ENCODE assay signal across 11 cellular contexts in genomic region chr10:90856261-90856660, GRCh38. TPM values are rescaled to one million over a fixed set of nuclear protein-coding genes. Genes with fewer than 3 reads are reported as not detected.
DNase-seq lines count a peak whose midpoint lies in the region; ATAC-seq and TF ChIP-seq lines count a peak whose summit lies in the region.
"Had no signal": no experiment of that assay in that cellular context is flagged by ENCODE, and none has a peak within 500 bp of the region (broad histone marks: within the 10 kb centered on the region; RNA-seq: fewer than 3 reads in every experiment).

No MANE protein-coding gene starts in this region.

- peaks cover 48% of the 10 kb centered on the region for H3K27me3 ChIP-seq in CD4-positive, CD25-positive, alpha-beta regulatory T cell (ENCODE audit: control insufficient read depth, insufficient read depth, low read length)
- H3K27me3 ChIP-seq in HCT116 (ENCODE audit: insufficient read depth, low read length) (no peaks in the 10 kb centered on the region), brain microvascular endothelial cell (replicated peaks) (no peaks in the 10 kb centered on the region), mesendoderm (ENCODE audit: insufficient read depth, low read length, poor library complexity) (no peaks in the 10 kb centered on the region)
- H3K27me3 ChIP-seq: ascending aorta had no signal

- no peak overlapping the region for H3K4ac ChIP-seq in mesendoderm (ENCODE audit: low read depth, low read length)

- H3K9ac ChIP-seq in HCT116 (ENCODE audit: low read length) (peak overlapping the region; percentile 70), mesendoderm (ENCODE audit: low read length) (peak overlapping the region; percentile 81)

- no peak overlapping the region for H2BK5ac ChIP-seq in mesendoderm (ENCODE audit: low read length)

- TF ChIP-seq POLR2A in HCT116 (IDR thresholded peaks at IDR 0.05; ENCODE audit: borderline replicate concordance, extremely low read depth, insufficient read depth, insufficient read length) = no peak

- intact Hi-C loops in HCT116 (cut with micrococcal nuclease) = loop anchor here (5.0 to 10.0 kb wide), 4 partner anchors 541 to 901 kb away; no protein-coding TSS in a partner anchor
- intact Hi-C loops in OCI-LY7 (cut with micrococcal nuclease; ENCODE audit: unreplicated experiment) = no loop called here

- H4K5ac ChIP-seq in mesendoderm (ENCODE audit: low read length) = no peak overlapping the region

- POLR2A ChIA-PET in HCT116 (lab: Charles Lee) (no interaction called here), OCI-LY7 (lab: Charles Lee) (interaction anchor here (0.6 to 1.0 kb wide), 3 partner anchors 15 to 98 kb away, joined by 3 to 4 read pairs (median 3); partner anchors contain the start of gene RPP30)

- no peaks in the 10 kb centered on the region for H3K36me3 Mint-ChIP-seq in CD4-positive, CD25-positive, alpha-beta regulatory T cell

- peaks cover 77% of the 10 kb centered on the region for H3K27me3 Mint-ChIP-seq in CD4-positive, CD25-positive, alpha-beta regulatory T cell

- no peak overlapping the region for H3K4me3 ChIP-seq in CD4-positive, CD25-positive, alpha-beta regulatory T cell (ENCODE audit: low read depth, low read length)
- H3K4me3 ChIP-seq in HCT116 (replicated peaks in 1 of 2; ENCODE audit: low read depth in 1 of 2, low read length in 2 of 2) (peak overlapping the region; percentile 68 to 76), brain microvascular endothelial cell (ENCODE audit: low read depth, low read length) (peak overlapping the region; percentile 70), mesendoderm (ENCODE audit: low read length) (peak overlapping the region; percentile 76), OCI-LY7 (ENCODE audit: low read depth, low read length, poor library complexity, severe bottlenecking) (no peak overlapping the region)

- no peak overlapping the region for H3K18ac ChIP-seq in mesendoderm (ENCODE audit: low read length)

- TF ChIP-seq CTCF in HCT116 (IDR thresholded peaks at IDR 0.05 in 2 of 3, conservative IDR thresholded peaks at IDR 0.05 in 1 of 3; ENCODE audit: borderline replicate concordance in 1 of 3, insufficient read depth in 1 of 3, low read depth in 2 of 3, low read length in 2 of 3) (no peak), brain microvascular endothelial cell (IDR thresholded peaks at IDR 0.05; ENCODE audit: low read depth, low read length, missing control alignments) (no peak), OCI-LY7 (conservative IDR thresholded peaks at IDR 0.05; ENCODE audit: low read length) (no peak)

- no peak overlapping the region for H2BK15ac ChIP-seq in mesendoderm (replicated peaks; ENCODE audit: low read depth)

- no peak overlapping the region for H4K8ac ChIP-seq in mesendoderm (ENCODE audit: low read depth, low read length)

- in situ Hi-C loops in brain microvascular endothelial cell (cut with HindIII; ENCODE audit: low pct_ligation_motif_present, low sequenced_read_pairs) = loop anchor here (25.0 kb wide), 1 partner anchor 94 kb away; no protein-coding TSS in a partner anchor

- no peak overlapping the region for H3K27ac ChIP-seq in CD4-positive, CD25-positive, alpha-beta regulatory T cell (ENCODE audit: insufficient read depth, low read length, poor library complexity, severe bottlenecking)
- peak overlapping the region; percentile 95 for H3K27ac ChIP-seq in HCT116 (ENCODE audit: low read depth, low read length)
- H3K27ac ChIP-seq in brain microvascular endothelial cell = no peak overlapping the region
- no peak overlapping the region for H3K27ac ChIP-seq in mesendoderm (ENCODE audit: low read depth, low read length)
- H3K27ac ChIP-seq in OCI-LY7 (ENCODE audit: low read depth, low read length, poor library complexity, severe bottlenecking) = no peak overlapping the region
- H3K27ac ChIP-seq: ascending aorta had no signal

- peak overlapping the region; percentile 93 for H3K56ac ChIP-seq in mesendoderm (ENCODE audit: low read length)

- no TSS peak for BruUV-seq in HCT116 (replicated peaks; lab: Mats Ljungman, UMichigan)
- no TSS peak for BruUV-seq in OCI-LY7 (replicated peaks; lab: Mats Ljungman, UMichigan)

- no peak overlapping the region for H3K27ac Mint-ChIP-seq in CD4-positive, CD25-positive, alpha-beta regulatory T cell

- no peak overlapping the region for H2AK5ac ChIP-seq in mesendoderm (ENCODE audit: low read length)

- no peaks in the 10 kb centered on the region for H4K20me1 ChIP-seq in HCT116 (ENCODE audit: insufficient read depth)
- H4K20me1 ChIP-seq in OCI-LY7 (ENCODE audit: insufficient read depth, low read length) = no peaks in the 10 kb centered on the region

- H2BK120ac ChIP-seq in mesendoderm (ENCODE audit: low read depth, low read length) = no peak overlapping the region

- H3K79me2 ChIP-seq in HCT116 (ENCODE audit: insufficient read depth, low read length) = peaks cover 61% of the 10 kb centered on the region
- H3K79me2 ChIP-seq in mesendoderm (ENCODE audit: control insufficient read depth, insufficient read depth, low read length) = peaks cover 44% of the 10 kb centered on the region
- H3K79me2 ChIP-seq in OCI-LY7 (ENCODE audit: insufficient read depth, low read depth, low read length) = no peaks in the 10 kb centered on the region

- H2AFZ ChIP-seq in HCT116 (ENCODE audit: low read depth, low read length, poor library complexity, severe bottlenecking) (no peak overlapping the region), OCI-LY7 (ENCODE audit: low read length) (no peak overlapping the region)

- H3K36me3 ChIP-seq in CD4-positive, CD25-positive, alpha-beta regulatory T cell (ENCODE audit: control insufficient read depth, insufficient read depth, low read length) = no peaks in the 10 kb centered on the region
- 0 out of 4 replicates have a peak, but pooled peaks cover 0 to 2% of the 10 kb centered on the region in 2 experiments for H3K36me3 ChIP-seq in HCT116 (ENCODE audit: control insufficient read depth in 1 of 2, insufficient read depth in 2 of 2, low read length in 2 of 2)
- no peaks in the 10 kb centered on the region for H3K36me3 ChIP-seq in brain microvascular endothelial cell (replicated peaks)
- H3K36me3 ChIP-seq in mesendoderm (ENCODE audit: control insufficient read depth, insufficient read depth, low read length) = no peaks in the 10 kb centered on the region
- H3K36me3 ChIP-seq in OCI-LY7 (ENCODE audit: insufficient read depth, low read length) = no peaks in the 10 kb centered on the region
- H3K36me3 ChIP-seq: ascending aorta had no signal

- H3K4me1 ChIP-seq in CD4-positive, CD25-positive, alpha-beta regulatory T cell (ENCODE audit: control insufficient read depth, insufficient read depth, low read length, poor library complexity, severe bottlenecking) = peaks cover 20% of the 10 kb centered on the region
- H3K4me1 ChIP-seq in HCT116 (ENCODE audit: control insufficient read depth in 1 of 2, insufficient read depth in 2 of 2, low read length in 2 of 2) = peaks cover 18 to 39% of the 10 kb centered on the region in 2 experiments
- H3K4me1 ChIP-seq in mesendoderm (ENCODE audit: control insufficient read depth, low read depth, low read length) = no peaks in the 10 kb centered on the region
- peaks cover 4% of the 10 kb centered on the region for H3K4me1 ChIP-seq in OCI-LY7 (ENCODE audit: insufficient read depth, low read length, poor library complexity, severe bottlenecking)

- peak overlapping the region; percentile 80 for H3K4me2 ChIP-seq in HCT116 (ENCODE audit: low read length)
- peak overlapping the region; percentile 66 for H3K4me2 ChIP-seq in mesendoderm (ENCODE audit: low read length)
- no peak overlapping the region for H3K4me2 ChIP-seq in OCI-LY7 (ENCODE audit: low read length)

- ATAC-seq in CD4-positive, CD25-positive, alpha-beta regulatory T cell (ENCODE audit: low read depth in 2 of 2) = no peak
- ATAC-seq in HCT116 (no peak), GM21360 (IDR thresholded peaks at IDR 0.05; ENCODE audit: unreplicated experiment) (no peak)

- peaks cover 0 to 13% (median 3%) of the 10 kb centered on the region in 4 donors for H3K4me1 Mint-ChIP-seq in CD4-positive, CD25-positive, alpha-beta regulatory T cell

- CTCF ChIA-PET in HCT116 (lab: Charles Lee) (interaction anchor here (1.2 to 2.4 kb wide), 3 partner anchors 9 to 24 kb away, joined by 3 to 13 read pairs (median 4); no protein-coding TSS in a partner anchor), OCI-LY7 (lab: Charles Lee; ENCODE audit: unreplicated experiment) (no interaction called here)

- no peak for DNase-seq in CD4-positive, CD25-positive, alpha-beta regulatory T cell
- DNase-seq in HCT116 (ENCODE audit: low read depth, low spot score) = no peak
- no peak for DNase-seq in brain microvascular endothelial cell
- peak; percentile 57 for DNase-seq in mesendoderm
- DNase-seq in NCI-H526 treated with DMSO at 0.1 percent for 48 hours (lab: John Stamatoyannopoulos, UW) = no peak
- no peak for DNase-seq in NCI-H1092 (lab: John Stamatoyannopoulos, UW)
- DNase-seq in OCI-LY7 (ENCODE audit: low spot score) = no peak
- DNase-seq: COR-L47, SHP77 had no signal

- RAD21 ChIA-PET in HCT116 (lab: Charles Lee; ENCODE audit: low non-redundant PET in 1 of 2, low total read pairs in 2 of 2, uncharacterized antibody in 2 of 2, unreplicated experiment in 2 of 2) = no interaction called here

- H3K79me1 ChIP-seq in mesendoderm (ENCODE audit: low read length) = no peaks in the 10 kb centered on the region

- H3K9me2 ChIP-seq in HCT116 (ENCODE audit: insufficient read depth) (no peaks in the 10 kb centered on the region), OCI-LY7 (ENCODE audit: insufficient read depth, low read length) (no peaks in the 10 kb centered on the region)

- peak overlapping the region; percentile 11 to 86 (median 42) for H3K4me3 Mint-ChIP-seq in CD4-positive, CD25-positive, alpha-beta regulatory T cell

- WGBS in mesendoderm (ENCODE audit: extremely low coverage, insufficient coverage, low lambda C conversion rate) = no CpG with 5 or more reads among the region's 3 CpGs

- no peak overlapping the region for H3K23ac ChIP-seq in mesendoderm (ENCODE audit: low read length)

- peaks cover 0 to 6% (median 0%) of the 10 kb centered on the region in 7 donors for H3K9me3 Mint-ChIP-seq in CD4-positive, CD25-positive, alpha-beta regulatory T cell

- no peak for TF ChIP-seq RAD21 in HCT116 (IDR thresholded peaks at IDR 0.05; ENCODE audit: low read depth)

- H3K9me3 ChIP-seq in CD4-positive, CD25-positive, alpha-beta regulatory T cell (ENCODE audit: control insufficient read depth in 2 of 2, low read length in 2 of 2) = peaks cover 0 to 2% of the 10 kb centered on the region in 2 experiments
- H3K9me3 ChIP-seq in HCT116 (ENCODE audit: control insufficient read depth in 1 of 2, insufficient read depth in 1 of 2, low read depth in 1 of 2, low read length in 2 of 2) (no peaks in the 10 kb centered on the region), OCI-LY7 (ENCODE audit: low read length) (no peaks in the 10 kb centered on the region)

RNA-seq across cellular contexts. Expression of gene HTR7, which starts 1.6 kb away (rescaled TPM):
- total RNA-seq in CD4-positive, CD25-positive, alpha-beta regulatory T cell = not detected
- not detected for polyA plus RNA-seq in CD4-positive, CD25-positive, alpha-beta regulatory T cell
- 32.2 TPM for total RNA-seq in HCT116 (2021; ENCODE audit: unreplicated experiment)
- polyA plus RNA-seq in HCT116 (2012) = 18.9 and 20.6 TPM in 2 replicates
- polyA plus RNA-seq in mesendoderm (2013, experiment 1 of 2) = 5.1 TPM
- polyA plus RNA-seq in mesendoderm (2013, experiment 2 of 2) = 5.2 TPM
- total RNA-seq in OCI-LY7 (2014; rRNA removed; shearing (Covaris generic)) = not detected in 2 replicates
- total RNA-seq in OCI-LY7 (2022) = 0.10 TPM in 1 of 2 replicates, not detected in the other

RNA-seq across cellular contexts. Expression of gene RPP30, which starts 15.5 kb away (rescaled TPM):
- total RNA-seq in CD4-positive, CD25-positive, alpha-beta regulatory T cell = 27.3 TPM
- 10 to 100 TPM; 47.0 to 54.7 (median 53.8) TPM for polyA plus RNA-seq in CD4-positive, CD25-positive, alpha-beta regulatory T cell
- total RNA-seq in HCT116 (2021; ENCODE audit: unreplicated experiment) = 56.8 TPM
- polyA plus RNA-seq in HCT116 (2012) = 18.8 and 32.8 TPM in 2 replicates
- polyA plus RNA-seq in mesendoderm (2013, experiment 1 of 2) = 97.5 TPM
- polyA plus RNA-seq in mesendoderm (2013, experiment 2 of 2) = 96.2 TPM
- total RNA-seq in OCI-LY7 (2014; rRNA removed; shearing (Covaris generic)) = 32.8 and 34.3 TPM in 2 replicates
- 50.4 and 51.9 TPM in 2 replicates for total RNA-seq in OCI-LY7 (2022)

Comparison
In these comparisons a context has a peak if more than half of its experiments do, and no peak if none do; other contexts are left out.
1. H3K4me3 ChIP-seq: peak in HCT116 (2 of 2), brain microvascular endothelial cell (single experiment) and mesendoderm (single experiment); none in CD4-positive, CD25-positive, alpha-beta regulatory T cell (single experiment) and OCI-LY7 (single experiment).
2. RNA of gene HTR7, which starts 1.6 kb away (total RNA-seq): 32.2 TPM in HCT116 (single experiment); 0.10 TPM in OCI-LY7 and not detected in CD4-positive, CD25-positive, alpha-beta regulatory T cell (single experiment); every median in the first group is over 10 times any median in the second.